8 cellular contexts compared by ENCODE assay signal in genomic region chr15:67110400-67110799, GRCh38. TPM values are rescaled to one million over a fixed set of nuclear protein-coding genes. Genes with fewer than 3 reads are reported as not detected.
DNase-seq lines count a peak whose midpoint lies in the region; ATAC-seq and TF ChIP-seq lines count a peak whose summit lies in the region.

No MANE protein-coding gene starts in this region.

- ATAC-seq in HG02763 (IDR thresholded peaks at IDR 0.05; ENCODE audit: unreplicated experiment), result peak; percentile 62
- no peak for ATAC-seq in HG03175 (IDR thresholded peaks at IDR 0.05; ENCODE audit: unreplicated experiment)

- intact Hi-C loops in ascending aorta (cut with DNase I), result no loop called here
- intact Hi-C loops in posterior vena cava (cut with DNase I), result no loop called here

- H3K27me3 ChIP-seq in ascending aorta, result no peaks in the 10 kb centered on the region

- peaks cover 17 to 54% of the 10 kb centered on the region in 2 donors for H3K4me1 ChIP-seq in ascending aorta

- no peaks in the 10 kb centered on the region for H3K36me3 ChIP-seq in ascending aorta

- in situ Hi-C loops in GM13977 (cut with MboI; ENCODE audit: low pct_unique_long_range_greater_than_20kb, low sequenced_read_pairs, unreplicated experiment), result no loop called here

- no peaks in the 10 kb centered on the region for H3K9me3 ChIP-seq in ascending aorta

- peak overlapping the region; percentile 4 to 37 for H3K27ac ChIP-seq in ascending aorta
- peak overlapping the region in 1 of 2 donors; percentile 61 for H3K27ac ChIP-seq in coronary artery

- no peak for TF ChIP-seq CTCF in GM13977 (IDR thresholded peaks at IDR 0.05; ENCODE audit: extremely low read depth, insufficient read depth, missing control alignments)
- no peak for TF ChIP-seq CTCF in ascending aorta (IDR thresholded peaks at IDR 0.05)
- no peak for TF ChIP-seq CTCF in coronary artery (IDR thresholded peaks at IDR 0.05)

- DNase-seq in GM13977 (ENCODE audit: low spot score) (peak; percentile 52), ascending aorta (ENCODE audit: low spot score in 2 of 2) (no peak), posterior vena cava (ENCODE audit: low spot score) (peak; percentile 25), NCI-H1105 treated with DMSO at 0.1 percent for 48 hours (lab: John Stamatoyannopoulos, UW) (no peak), coronary artery (ENCODE audit: low spot score) (no peak), NCI-H2081 (lab: John Stamatoyannopoulos, UW) (no peak)

- no peak overlapping the region for H3K4me3 ChIP-seq in ascending aorta
- no peak overlapping the region for H3K4me3 ChIP-seq in coronary artery

RNA-seq across cellular contexts. Expression of gene SMAD3, which starts 45.0 kb away (rescaled TPM):
- 89.3 TPM for total RNA-seq in ascending aorta
- 10 to 100 TPM; 56.3 to 62.7 TPM for total RNA-seq in posterior vena cava

Comparison
In these comparisons a context has a peak if more than half of its experiments do, and no peak if none do; other contexts are left out.
1. DNase-seq: peak in GM13977 (single experiment) and posterior vena cava (single experiment); none in ascending aorta (0 of 2), NCI-H1105 treated with DMSO at 0.1 percent for 48 hours (single experiment), coronary artery (single experiment) and NCI-H2081 (0 of 2).